8 cellular contexts compared by ENCODE assay signal in genomic region chr4:2261110-2261852, GRCh38. TPM values are rescaled to one million over a fixed set of nuclear protein-coding genes. Genes with fewer than 3 reads are reported as not detected.
DNase-seq lines count a peak whose midpoint lies in the region; ATAC-seq and TF ChIP-seq lines count a peak whose summit lies in the region.

No MANE protein-coding gene starts in this region.

- DNase-seq in AML-193 (lab: John Stamatoyannopoulos, UW) (peak; percentile 14 to 38), GM19238 (ENCODE audit: insufficient read length, low spot score) (peak; percentile 62), MG63 (peak; percentile 50), fibroblast of lung (ENCODE audit: low read depth in 2 of 2) (peak; percentile 33 to 49), natural killer cell (peak; percentile 61), tibial artery (peak; percentile 36 to 79), amniotic stem cell (lab: John Stamatoyannopoulos, UW) (no peak)
- DNase-seq in activated T-cell treated with anti-CD3 and anti-CD28 coated beads, Interleukin-2, amount 50 U/mL, for 72 hours = peak; percentile 76 to 79

- no peaks in the 10 kb centered on the region for H3K27me3 ChIP-seq in MG63
- H3K27me3 ChIP-seq in fibroblast of lung (ENCODE audit: control insufficient read depth, insufficient read depth, low read length) = no peaks in the 10 kb centered on the region
- peaks cover 0 to 3% of the 10 kb centered on the region in 2 donors for H3K27me3 ChIP-seq in tibial artery

- H3K4me2 ChIP-seq in fibroblast of lung (ENCODE audit: extremely low read depth, insufficient read depth, low read length) = peak overlapping the region; percentile 74

- peak overlapping the region; percentile 79 for H3K4me3 Mint-ChIP-seq in activated T-cell treated with anti-CD3 and anti-CD28 coated beads, Interleukin-2, amount 50 U/mL, for 72 hours
- H3K4me3 Mint-ChIP-seq in natural killer cell = peak overlapping the region; percentile 76

- ATAC-seq in activated T-cell treated with anti-CD3 and anti-CD28 coated beads, Interleukin-2, amount 50 U/mL, for 72 hours (replicated peaks in 1 of 2) = peak; percentile 40 to 41
- peak; percentile 17 to 28 (median 18) for ATAC-seq in natural killer cell

- H2AFZ ChIP-seq in fibroblast of lung (ENCODE audit: low read length) = no peak overlapping the region

- intact Hi-C loops in natural killer cell (cut with micrococcal nuclease) = no loop called here
- intact Hi-C loops in tibial artery (cut with DNase I; ENCODE audit: low total_unique reads) = loop anchor here (10.0 kb wide), 1 partner anchor 256 kb away; the partner anchor contains the start of gene NELFA

- no peaks in the 10 kb centered on the region for H3K9me3 Mint-ChIP-seq in activated T-cell treated with anti-CD3 and anti-CD28 coated beads, Interleukin-2, amount 50 U/mL, for 72 hours
- no peaks in the 10 kb centered on the region for H3K9me3 Mint-ChIP-seq in natural killer cell

- H3K4me1 Mint-ChIP-seq in activated T-cell treated with anti-CD3 and anti-CD28 coated beads, Interleukin-2, amount 50 U/mL, for 72 hours (ENCODE audit: low read depth) = no peaks in the 10 kb centered on the region
- H3K4me1 Mint-ChIP-seq in natural killer cell = peaks cover 6 to 12% of the 10 kb centered on the region in 2 donors

- H3K9me3 ChIP-seq in MG63 (no peaks in the 10 kb centered on the region), fibroblast of lung (ENCODE audit: control insufficient read depth, insufficient read depth, low read depth, low read length) (no peaks in the 10 kb centered on the region), tibial artery (no peaks in the 10 kb centered on the region)

- H3K36me3 ChIP-seq in MG63 = no peaks in the 10 kb centered on the region
- H3K36me3 ChIP-seq in fibroblast of lung (ENCODE audit: control insufficient read depth, insufficient read depth, low read length) = peaks cover 2% of the 10 kb centered on the region
- H3K36me3 ChIP-seq in tibial artery = peaks cover 0 to 9% (median 4%) of the 10 kb centered on the region in 3 donors

- H3K27ac ChIP-seq in fibroblast of lung (ENCODE audit: insufficient read depth, low read length) (peak overlapping the region; percentile 71), tibial artery (peak overlapping the region; percentile 95 to 96)

- H3K4me3 ChIP-seq in MG63 = peak overlapping the region; percentile 69
- H3K4me3 ChIP-seq in fibroblast of lung (replicated peaks in 1 of 4; ENCODE audit: control extremely low read depth in 1 of 4, insufficient read depth in 1 of 4, low read depth in 3 of 4, low read length in 4 of 4) = peak overlapping the region; percentile 53 to 92 (median 84)
- H3K4me3 ChIP-seq in tibial artery = peak overlapping the region; percentile 93 to 95

- TF ChIP-seq CTCF in fibroblast of lung (conservative IDR thresholded peaks at IDR 0.05 in 1 of 2, IDR thresholded peaks at IDR 0.05 in 1 of 2; ENCODE audit: low read depth in 1 of 2, low read length in 2 of 2) (no peak), natural killer cell (IDR thresholded peaks at IDR 0.05) (no peak), tibial artery (IDR thresholded peaks at IDR 0.05) (no peak)

- H3K79me2 ChIP-seq in fibroblast of lung (ENCODE audit: control insufficient read depth, insufficient read depth, low read length) = peaks cover 12% of the 10 kb centered on the region

- no peaks in the 10 kb centered on the region for H3K27me3 Mint-ChIP-seq in activated T-cell treated with anti-CD3 and anti-CD28 coated beads, Interleukin-2, amount 50 U/mL, for 72 hours (ENCODE audit: low read depth)
- no peaks in the 10 kb centered on the region for H3K27me3 Mint-ChIP-seq in natural killer cell (ENCODE audit: low read depth in 2 of 2)

- no peak overlapping the region for H3K27ac Mint-ChIP-seq in activated T-cell treated with anti-CD3 and anti-CD28 coated beads, Interleukin-2, amount 50 U/mL, for 72 hours
- H3K27ac Mint-ChIP-seq in natural killer cell = peak overlapping the region; percentile 73 to 89

- H4K20me1 ChIP-seq in fibroblast of lung (ENCODE audit: control insufficient read depth, extremely low read depth, insufficient read depth, low read length) = no peaks in the 10 kb centered on the region

- H3K4me1 ChIP-seq in fibroblast of lung (ENCODE audit: control insufficient read depth, extremely low read depth, insufficient read depth, low read length) = peaks cover 17% of the 10 kb centered on the region
- H3K4me1 ChIP-seq in tibial artery = peaks cover 3 to 76% (median 61%) of the 10 kb centered on the region in 4 donors

- H3K9ac ChIP-seq in fibroblast of lung (ENCODE audit: insufficient read depth, low read length) = peak overlapping the region; percentile 87

- H3K36me3 Mint-ChIP-seq in activated T-cell treated with anti-CD3 and anti-CD28 coated beads, Interleukin-2, amount 50 U/mL, for 72 hours (ENCODE audit: insufficient read depth in 2 of 2) = no peaks in the 10 kb centered on the region
- H3K36me3 Mint-ChIP-seq in natural killer cell = no peaks in the 10 kb centered on the region

RNA-seq across cellular contexts. Expression of gene MXD4, which starts 0.6 kb away (rescaled TPM):
- total RNA-seq in MG63 (2014; rRNA removed; shearing (Covaris generic); ENCODE audit: low replicate concordance) = 25.0 and 31.4 TPM in 2 replicates
- 10 to 100 TPM; 10.1 to 11.3 TPM for total RNA-seq in activated T-cell treated with anti-CD3 and anti-CD28 coated beads, Interleukin-2, amount 50 U/mL, for 72 hours
- total RNA-seq in fibroblast of lung (26.7 and 42.1 TPM in 2 replicates), natural killer cell (100 to 1,000 TPM; 141 to 172 (median 166) TPM)
- 22.1 and 25.4 TPM in 2 replicates for polyA plus RNA-seq in fibroblast of lung
- 38.6 and 46.9 TPM in 2 replicates for polyA plus RNA-seq in fibroblast of lung (2012)
- polyA minus RNA-seq in fibroblast of lung (ENCODE audit: low replicate concordance) = 40.3 and 59.0 TPM in 2 replicates

RNA-seq across cellular contexts. Expression of gene HAUS3, which starts 19.4 kb away (rescaled TPM):
- 7.7 and 11.7 TPM in 2 replicates for total RNA-seq in MG63 (2014; rRNA removed; shearing (Covaris generic); ENCODE audit: low replicate concordance)
- total RNA-seq in activated T-cell treated with anti-CD3 and anti-CD28 coated beads, Interleukin-2, amount 50 U/mL, for 72 hours = 10 to 100 TPM; 21.0 to 21.7 TPM
- total RNA-seq in fibroblast of lung = 5.3 and 5.6 TPM in 2 replicates
- 5.3 and 5.9 TPM in 2 replicates for polyA plus RNA-seq in fibroblast of lung
- 4.7 and 5.3 TPM in 2 replicates for polyA plus RNA-seq in fibroblast of lung (2012)
- 1.0 and 1.6 TPM in 2 replicates for polyA minus RNA-seq in fibroblast of lung (ENCODE audit: low replicate concordance)
- total RNA-seq in natural killer cell = 10 to 100 TPM; 38.0 to 50.3 (median 49.4) TPM

RNA-seq across cellular contexts. Expression of gene POLN, which starts 19.4 kb away (rescaled TPM):
- total RNA-seq in MG63 (2014; rRNA removed; shearing (Covaris generic); ENCODE audit: low replicate concordance) = not detected in 2 replicates
- total RNA-seq in activated T-cell treated with anti-CD3 and anti-CD28 coated beads, Interleukin-2, amount 50 U/mL, for 72 hours = 1 to 10 TPM; 4.6 TPM
- total RNA-seq in fibroblast of lung (4.9 and 5.6 TPM in 2 replicates), natural killer cell (1 to 10 TPM; 2.6 to 6.9 (median 3.3) TPM)
- polyA plus RNA-seq in fibroblast of lung = 0.58 and 1.2 TPM in 2 replicates
- polyA plus RNA-seq in fibroblast of lung (2012) = 0.50 and 0.69 TPM in 2 replicates
- polyA minus RNA-seq in fibroblast of lung (ENCODE audit: low replicate concordance) = 0.51 and 0.85 TPM in 2 replicates
